In genomic region chr17:29469251-29469650, GRCh38 we compare ENCODE assay signal across 19 cellular contexts.
"Had no signal": no experiment of that assay in that cellular context is flagged by ENCODE, and none has a peak within 500 bp of the region (broad histone marks: within the 10 kb centered on the region; RNA-seq: fewer than 3 reads in every experiment).

No MANE protein-coding gene starts in this region.

- H3K36me3 ChIP-seq: thyroid gland had no signal

- H3K4me3 ChIP-seq: coronary artery, gastrocnemius medialis, heart left ventricle, left ventricle myocardium inferior, thyroid gland had no signal

- H3K27me3 ChIP-seq: gastrocnemius medialis, heart left ventricle, thyroid gland had no signal

- ATAC-seq: activated CD4-positive, CD25-positive, alpha-beta regulatory T cell treated with anti-CD3 and anti-CD28 coated beads, Interleukin-2, amount 50 U/mL, for 24 hours; activated CD8-positive, alpha-beta T cell treated with anti-CD3 and anti-CD28 coated beads, Interleukin-2, amount 10 ng/mL, durations not matched to agents 7 days and 5 days; gastrocnemius medialis; heart left ventricle; stimulated activated naive B cell treated with anti-CD40 and anti-IgM and Interleukin-4, amounts not matched to agents 10 μg/mL and 1 μg/mL and 100 μg/mL, for 72 hours had no signal

- H3K9me3 ChIP-seq: gastrocnemius medialis, heart left ventricle, left ventricle myocardium inferior, thyroid gland had no signal

- H3K27ac ChIP-seq: coronary artery, gastrocnemius medialis, heart left ventricle, left ventricle myocardium inferior, thyroid gland had no signal

- H3K4me1 ChIP-seq: gastrocnemius medialis, heart left ventricle, left ventricle myocardium inferior, thyroid gland had no signal

- DNase-seq: activated CD4-positive, alpha-beta T cell treated with anti-CD3 and anti-CD28 coated beads, Interleukin-2, amount 10 ng/mL, durations not matched to agents 7 days and 5 days; activated CD8-positive, alpha-beta T cell treated with anti-CD3 and anti-CD28 coated beads, Interleukin-2, amount 10 ng/mL, durations not matched to agents 7 days and 5 days; activated naive CD4-positive, alpha-beta T cell treated with anti-CD3 and anti-CD28 coated beads for 36 hours; activated T-cell treated with anti-CD3 and anti-CD28 coated beads, Interleukin-2, amount 50 U/mL, for 24 hours; anterior cingulate cortex; central memory CD4-positive, alpha-beta T cell; gastrocnemius medialis; heart left ventricle; kidney glomerular epithelial cell; left ventricle myocardium inferior; mammary epithelial cell; nephron progenitor cell; nucleus accumbens; retina; stimulated activated naive B cell treated with anti-CD40 and anti-IgM and Interleukin-4, amounts not matched to agents 10 μg/mL and 1 μg/mL and 100 μg/mL, for 72 hours; thyroid gland had no signal

- FAIRE-seq: urothelium cell line had no signal
